In the genomic region with DNA sequence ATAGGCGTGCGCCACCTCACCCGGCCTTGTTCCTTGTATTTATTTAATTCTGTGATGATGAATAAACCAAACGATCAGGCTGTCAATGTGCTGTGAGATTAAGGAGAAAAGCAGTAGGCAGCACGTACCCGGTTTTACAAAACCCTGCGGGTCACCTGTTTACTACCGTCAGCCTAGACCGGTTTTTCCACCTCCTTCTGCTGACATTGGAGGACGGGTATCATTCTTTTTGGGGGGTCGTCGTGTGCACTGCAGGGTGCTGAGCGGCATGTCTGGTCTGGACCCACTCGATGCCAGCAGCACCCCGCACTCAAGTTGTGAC, we compare ENCODE assay signal across 8 cellular contexts. TPM values are rescaled to one million over a fixed set of nuclear protein-coding genes. Genes with fewer than 3 reads are reported as not detected.
DNase-seq lines count a peak whose midpoint lies in the region; ATAC-seq lines count a peak whose summit lies in the region.

No MANE protein-coding gene starts in this region.

- H3K27ac ChIP-seq in iPS-18a (ENCODE audit: low read length) (no peak overlapping the region), subcutaneous abdominal adipose tissue (ENCODE audit: low read depth, low read length) (peak overlapping the region; percentile 54)

- peaks cover 20% of the 10 kb centered on the region for H3K36me3 Mint-ChIP-seq in activated CD4-positive, alpha-beta T cell treated with anti-CD3 and anti-CD28 coated beads, Interleukin-2, amount 10 ng/mL, durations not matched to agents 7 days and 5 days (ENCODE audit: low read depth)
- peaks cover 23% of the 10 kb centered on the region for H3K36me3 Mint-ChIP-seq in activated CD8-positive, alpha-beta T cell treated with anti-CD3 and anti-CD28 coated beads, Interleukin-2, amount 10 ng/mL, durations not matched to agents 7 days and 5 days (ENCODE audit: low read depth)

- H3K4me1 ChIP-seq in iPS-18a (ENCODE audit: control insufficient read depth, low read depth, low read length) (peaks cover 4% of the 10 kb centered on the region), subcutaneous abdominal adipose tissue (ENCODE audit: control insufficient read depth in 5 of 5, insufficient read depth in 5 of 5, low read length in 5 of 5) (peaks cover 12 to 56% (median 44%) of the 10 kb centered on the region in 5 donors)

- H3K9ac ChIP-seq in iPS-18a (ENCODE audit: low read length) (peak overlapping the region; percentile 3), subcutaneous abdominal adipose tissue (ENCODE audit: low read length in 5 of 5) (peak overlapping the region in 3 of 5 donors; percentile 20 to 59 (median 35))

- H3K4me3 ChIP-seq in iPS-18a (ENCODE audit: low read length) (peak overlapping the region; percentile 58), subcutaneous abdominal adipose tissue (ENCODE audit: low read depth in 1 of 5, low read length in 5 of 5) (peak overlapping the region; percentile 57 to 65 (median 60))

- H3K27me3 Mint-ChIP-seq in activated CD4-positive, alpha-beta T cell treated with anti-CD3 and anti-CD28 coated beads, Interleukin-2, amount 10 ng/mL, durations not matched to agents 7 days and 5 days: no peaks in the 10 kb centered on the region
- H3K27me3 Mint-ChIP-seq in activated CD8-positive, alpha-beta T cell treated with anti-CD3 and anti-CD28 coated beads, Interleukin-2, amount 10 ng/mL, durations not matched to agents 7 days and 5 days (ENCODE audit: low read depth): peaks cover 5% of the 10 kb centered on the region

- POLR2A ChIA-PET in activated CD4-positive, alpha-beta T cell treated with anti-CD3 and anti-CD28 coated beads, Interleukin-2, amount 10 ng/mL, durations not matched to agents 7 days and 5 days (lab: Charles Lee): no interaction called here
- POLR2A ChIA-PET in activated CD8-positive, alpha-beta T cell treated with anti-CD3 and anti-CD28 coated beads, Interleukin-2, amount 10 ng/mL, durations not matched to agents 7 days and 5 days (lab: Charles Lee): no interaction called here

- peak overlapping the region; percentile 71 for H3K4me3 Mint-ChIP-seq in activated CD4-positive, alpha-beta T cell treated with anti-CD3 and anti-CD28 coated beads, Interleukin-2, amount 10 ng/mL, durations not matched to agents 7 days and 5 days
- peak overlapping the region; percentile 70 for H3K4me3 Mint-ChIP-seq in activated CD8-positive, alpha-beta T cell treated with anti-CD3 and anti-CD28 coated beads, Interleukin-2, amount 10 ng/mL, durations not matched to agents 7 days and 5 days

- H3K9me3 Mint-ChIP-seq in activated CD4-positive, alpha-beta T cell treated with anti-CD3 and anti-CD28 coated beads, Interleukin-2, amount 10 ng/mL, durations not matched to agents 7 days and 5 days: no peaks in the 10 kb centered on the region
- no peaks in the 10 kb centered on the region for H3K9me3 Mint-ChIP-seq in activated CD8-positive, alpha-beta T cell treated with anti-CD3 and anti-CD28 coated beads, Interleukin-2, amount 10 ng/mL, durations not matched to agents 7 days and 5 days (ENCODE audit: insufficient read depth)

- no peak for ATAC-seq in activated CD8-positive, alpha-beta T cell treated with anti-CD3 and anti-CD28 coated beads, Interleukin-2, amount 10 ng/mL, durations not matched to agents 7 days and 5 days
- ATAC-seq in GM21717 (IDR thresholded peaks at IDR 0.05; ENCODE audit: unreplicated experiment): no peak
- ATAC-seq in HG03457 (IDR thresholded peaks at IDR 0.05; ENCODE audit: unreplicated experiment): no peak

- H3K36me3 ChIP-seq in iPS-18a (ENCODE audit: control insufficient read depth, low read depth, low read length) (no peaks in the 10 kb centered on the region), subcutaneous abdominal adipose tissue (ENCODE audit: control insufficient read depth in 5 of 5, insufficient read depth in 5 of 5, low read length in 5 of 5) (peaks cover 0 to 3% (median 0%) of the 10 kb centered on the region in 5 donors)

- peaks cover 42% of the 10 kb centered on the region for H3K4me1 Mint-ChIP-seq in activated CD4-positive, alpha-beta T cell treated with anti-CD3 and anti-CD28 coated beads, Interleukin-2, amount 10 ng/mL, durations not matched to agents 7 days and 5 days
- peaks cover 42% of the 10 kb centered on the region for H3K4me1 Mint-ChIP-seq in activated CD8-positive, alpha-beta T cell treated with anti-CD3 and anti-CD28 coated beads, Interleukin-2, amount 10 ng/mL, durations not matched to agents 7 days and 5 days (ENCODE audit: low read depth)

- CTCF ChIA-PET in activated CD4-positive, alpha-beta T cell treated with anti-CD3 and anti-CD28 coated beads, Interleukin-2, amount 10 ng/mL, durations not matched to agents 7 days and 5 days (lab: Charles Lee): no interaction called here
- CTCF ChIA-PET in activated CD8-positive, alpha-beta T cell treated with anti-CD3 and anti-CD28 coated beads, Interleukin-2, amount 10 ng/mL, durations not matched to agents 7 days and 5 days (lab: Charles Lee): no interaction called here

- peaks cover 4% of the 10 kb centered on the region for H3K27me3 ChIP-seq in iPS-18a (ENCODE audit: control insufficient read depth, insufficient read depth, low read length)
- H3K27me3 ChIP-seq in subcutaneous abdominal adipose tissue (ENCODE audit: control insufficient read depth in 5 of 5, insufficient read depth in 4 of 5, low read length in 5 of 5): peaks cover 0 to 3% (median 0%) of the 10 kb centered on the region in 5 donors

- H3K27ac Mint-ChIP-seq in activated CD4-positive, alpha-beta T cell treated with anti-CD3 and anti-CD28 coated beads, Interleukin-2, amount 10 ng/mL, durations not matched to agents 7 days and 5 days: peak overlapping the region; percentile 76
- peak overlapping the region; percentile 86 for H3K27ac Mint-ChIP-seq in activated CD8-positive, alpha-beta T cell treated with anti-CD3 and anti-CD28 coated beads, Interleukin-2, amount 10 ng/mL, durations not matched to agents 7 days and 5 days

- H3K9me3 ChIP-seq in iPS-18a (ENCODE audit: control insufficient read depth, low read depth, low read length) (no peaks in the 10 kb centered on the region), subcutaneous abdominal adipose tissue (ENCODE audit: control insufficient read depth in 5 of 5, low read length in 5 of 5) (no peaks in the 10 kb centered on the region)

- DNase-seq in activated CD4-positive, alpha-beta T cell treated with anti-CD3 and anti-CD28 coated beads, Interleukin-2, amount 10 ng/mL, durations not matched to agents 7 days and 5 days: no peak
- no peak for DNase-seq in activated CD4-positive, alpha-beta T cell treated with anti-CD3 and anti-CD28 coated beads for 1 hour
- no peak for DNase-seq in activated CD8-positive, alpha-beta T cell treated with anti-CD3 and anti-CD28 coated beads, Interleukin-2, amount 10 ng/mL, durations not matched to agents 7 days and 5 days
- DNase-seq in NCI-H187 treated with DMSO at 0.1 percent for 48 hours (lab: John Stamatoyannopoulos, UW): no peak

RNA-seq across cellular contexts. Expression of a gene that starts 0.9 kb away (rescaled TPM):
- total RNA-seq in activated CD4-positive, alpha-beta T cell treated with anti-CD3 and anti-CD28 coated beads, Interleukin-2, amount 10 ng/mL, durations not matched to agents 7 days and 5 days: 100 to 1,000 TPM; 235 to 241 TPM
- 100 to 1,000 TPM; 264 to 270 TPM for total RNA-seq in activated CD8-positive, alpha-beta T cell treated with anti-CD3 and anti-CD28 coated beads, Interleukin-2, amount 10 ng/mL, durations not matched to agents 7 days and 5 days

RNA-seq across cellular contexts. Expression of a gene that starts 5.1 kb away (rescaled TPM):
- 10 to 100 TPM; 23.0 to 25.9 TPM for total RNA-seq in activated CD4-positive, alpha-beta T cell treated with anti-CD3 and anti-CD28 coated beads, Interleukin-2, amount 10 ng/mL, durations not matched to agents 7 days and 5 days
- total RNA-seq in activated CD8-positive, alpha-beta T cell treated with anti-CD3 and anti-CD28 coated beads, Interleukin-2, amount 10 ng/mL, durations not matched to agents 7 days and 5 days: 10 to 100 TPM; 26.2 to 26.8 TPM

RNA-seq across cellular contexts. Expression of a gene that starts 22.8 kb away (rescaled TPM):
- total RNA-seq in activated CD4-positive, alpha-beta T cell treated with anti-CD3 and anti-CD28 coated beads, Interleukin-2, amount 10 ng/mL, durations not matched to agents 7 days and 5 days: 100 to 1,000 TPM in 1 of 2 experiments, 10 to 100 TPM in 1; 99.3 to 103 TPM
- total RNA-seq in activated CD8-positive, alpha-beta T cell treated with anti-CD3 and anti-CD28 coated beads, Interleukin-2, amount 10 ng/mL, durations not matched to agents 7 days and 5 days: 100 to 1,000 TPM; 122 to 127 TPM

RNA-seq across cellular contexts. Expression of a gene that starts 31.7 kb away (rescaled TPM):
- 1,000 to 10,000 TPM; 1,158 to 1,387 TPM for total RNA-seq in activated CD4-positive, alpha-beta T cell treated with anti-CD3 and anti-CD28 coated beads, Interleukin-2, amount 10 ng/mL, durations not matched to agents 7 days and 5 days
- 1,000 to 10,000 TPM; 1,384 TPM for total RNA-seq in activated CD8-positive, alpha-beta T cell treated with anti-CD3 and anti-CD28 coated beads, Interleukin-2, amount 10 ng/mL, durations not matched to agents 7 days and 5 days

RNA-seq across cellular contexts. Expression of a gene that starts 43.5 kb away (rescaled TPM):
- total RNA-seq in activated CD4-positive, alpha-beta T cell treated with anti-CD3 and anti-CD28 coated beads, Interleukin-2, amount 10 ng/mL, durations not matched to agents 7 days and 5 days: under 1 TPM; 0.02 to 0.10 TPM
- total RNA-seq in activated CD8-positive, alpha-beta T cell treated with anti-CD3 and anti-CD28 coated beads, Interleukin-2, amount 10 ng/mL, durations not matched to agents 7 days and 5 days: not detected
